Comparison of ENCODE assay signal across 12 cellular contexts in genomic region chr7:50121269-50121668, GRCh38.
DNase-seq lines count a peak whose midpoint lies in the region; ATAC-seq and FAIRE-seq lines count a peak whose summit lies in the region.
"Had no signal": no experiment of that assay in that cellular context is flagged by ENCODE, and none has a peak within 500 bp of the region (broad histone marks: within the 10 kb centered on the region; RNA-seq: fewer than 3 reads in every experiment).

No MANE protein-coding gene starts in this region.

- H3K4me1 Mint-ChIP-seq in stimulated activated memory B cell treated with anti-CD40 and anti-IgM and Interleukin-4, amounts not matched to agents 10 μg/mL and 1 μg/mL and 100 μg/mL, for 72 hours = peaks cover 22% of the 10 kb centered on the region

- peak overlapping the region; percentile 42 for H3K27ac Mint-ChIP-seq in stimulated activated memory B cell treated with anti-CD40 and anti-IgM and Interleukin-4, amounts not matched to agents 10 μg/mL and 1 μg/mL and 100 μg/mL, for 72 hours

- peak; percentile 34 to 59 for DNase-seq in NOMO-1 (lab: John Stamatoyannopoulos, UW; ENCODE audit: unreplicated experiment in 2 of 2)
- no peak for DNase-seq in NOMO-1 treated with dmso at 0.1 percent for 144 hours (lab: John Stamatoyannopoulos, UW; ENCODE audit: unreplicated experiment)
- DNase-seq in urothelium cell line (ENCODE audit: low spot score) = no peak
- no peak for DNase-seq in activated effector memory CD4-positive, alpha-beta T cell treated with Interleukin-2 at 50 U/mL for 16 hours
- no peak for DNase-seq in NCI-H69 (lab: John Stamatoyannopoulos, UW)
- DNase-seq: DMS79 treated with DMSO at 0.1 percent for 48 hours; NK-92 treated with Interleukin-12 subunit alpha and Interleukin-12 subunit beta, amount 100 ng/mL, for 24 hours; stimulated activated CD4-positive, alpha-beta T cell treated with anti-CD3 and anti-CD28 coated beads, Interleukin-4, amount 100 ng/mL, for 4 hours; testis had no signal

- no peaks in the 10 kb centered on the region for H3K9me3 Mint-ChIP-seq in stimulated activated memory B cell treated with anti-CD40 and anti-IgM and Interleukin-4, amounts not matched to agents 10 μg/mL and 1 μg/mL and 100 μg/mL, for 72 hours

- ATAC-seq in HG02623 (IDR thresholded peaks at IDR 0.05; ENCODE audit: unreplicated experiment) = peak; percentile 82
- ATAC-seq in HG03460 (IDR thresholded peaks at IDR 0.05; ENCODE audit: unreplicated experiment) = peak; percentile 77
- ATAC-seq in stimulated activated memory B cell treated with anti-CD40 and anti-IgM and Interleukin-4, amounts not matched to agents 10 μg/mL and 1 μg/mL and 100 μg/mL, for 72 hours = peak; percentile 56

- no peaks in the 10 kb centered on the region for H3K27me3 Mint-ChIP-seq in stimulated activated memory B cell treated with anti-CD40 and anti-IgM and Interleukin-4, amounts not matched to agents 10 μg/mL and 1 μg/mL and 100 μg/mL, for 72 hours

- no peaks in the 10 kb centered on the region for H3K36me3 Mint-ChIP-seq in stimulated activated memory B cell treated with anti-CD40 and anti-IgM and Interleukin-4, amounts not matched to agents 10 μg/mL and 1 μg/mL and 100 μg/mL, for 72 hours

- no peak for FAIRE-seq in urothelium cell line (lab: Jason Lieb, UNC)

- H3K4me3 Mint-ChIP-seq in stimulated activated memory B cell treated with anti-CD40 and anti-IgM and Interleukin-4, amounts not matched to agents 10 μg/mL and 1 μg/mL and 100 μg/mL, for 72 hours = no peak overlapping the region

Comparison
In these comparisons a context has a peak if more than half of its experiments do, and no peak if none do; other contexts are left out.
1. DNase-seq: peak in NOMO-1 (2 of 2); none in NOMO-1 treated with dmso at 0.1 percent for 144 hours (single experiment), urothelium cell line (single experiment), activated effector memory CD4-positive, alpha-beta T cell treated with Interleukin-2 at 50 U/mL for 16 hours (single experiment) and NCI-H69 (single experiment).
2. Peak in every context shown above with its lines, with median percentiles within 50 percentile points of each other: ATAC-seq.